ENCODE assay signal across 21 cellular contexts in the genomic region with DNA sequence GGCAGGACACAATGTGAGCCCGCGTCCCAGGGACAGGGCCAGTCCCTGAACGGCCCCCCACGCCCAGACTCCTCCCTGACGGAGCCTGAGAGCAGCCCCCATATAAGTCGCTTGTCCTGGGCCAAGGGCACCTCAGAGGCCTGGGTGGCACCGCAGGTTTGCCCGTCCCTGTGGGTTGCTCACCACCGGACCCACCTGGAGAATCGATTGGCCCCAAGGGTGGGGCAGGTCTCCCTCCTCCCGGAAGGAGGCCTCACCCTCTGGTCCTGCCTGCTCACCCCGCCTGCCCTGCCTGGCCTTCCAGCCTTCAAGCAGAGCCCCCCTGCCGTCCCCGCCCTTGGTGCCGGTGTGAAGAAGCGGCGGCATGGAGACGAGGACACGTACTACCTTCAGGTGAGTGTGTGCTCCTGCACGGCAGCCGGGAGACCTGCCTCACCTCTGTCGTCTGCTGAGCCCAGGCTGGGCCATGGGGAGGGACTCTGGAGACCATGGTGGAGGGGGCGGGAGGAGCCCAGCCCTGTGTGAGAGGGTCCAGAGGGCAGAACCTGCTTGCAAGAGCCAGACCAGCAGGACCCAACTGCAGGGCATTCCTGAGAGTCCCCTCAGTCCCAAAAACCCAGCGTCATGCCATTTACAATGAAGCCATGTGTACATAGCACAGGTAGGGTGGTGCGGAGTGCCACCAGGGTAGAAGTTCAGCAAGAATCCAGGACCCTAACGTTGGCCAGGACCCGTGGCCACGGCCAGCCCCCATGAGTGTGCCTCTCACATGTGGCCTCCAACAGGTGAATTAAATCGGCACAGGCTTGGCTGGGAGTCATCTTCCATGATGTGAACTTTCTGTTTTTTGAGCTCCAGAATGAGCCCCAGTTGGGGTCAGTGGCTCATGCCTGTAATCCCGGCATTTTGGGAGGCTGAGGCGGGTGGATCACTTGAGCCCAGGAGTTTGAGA. TPM values are rescaled to one million over a fixed set of nuclear protein-coding genes. Genes with fewer than 3 reads are reported as not detected.
DNase-seq lines count a peak whose midpoint lies in the region; ATAC-seq, FAIRE-seq and TF ChIP-seq lines count a peak whose summit lies in the region.
"Had no signal": no experiment of that assay in that cellular context is flagged by ENCODE, and none has a peak within 500 bp of the region (broad histone marks: within the 10 kb centered on the region; RNA-seq: fewer than 3 reads in every experiment).

No MANE protein-coding gene starts in this region.

- H2AFZ ChIP-seq in H1 (ENCODE audit: low read length) (no peak overlapping the region), mesenchymal stem cell (ENCODE audit: low read depth, low read length) (no peak overlapping the region), hepatocyte (no peak overlapping the region)

- H3K4ac ChIP-seq in H1 (replicated peaks; ENCODE audit: insufficient read length, low read depth, low read length): no peak overlapping the region
- no peak overlapping the region for H3K4ac ChIP-seq in mesenchymal stem cell (ENCODE audit: low read depth in 1 of 2, low read length in 2 of 2)

- H3K79me2 ChIP-seq in H1 (ENCODE audit: control insufficient read depth in 1 of 2, insufficient read depth in 2 of 2, low read length in 2 of 2): no peaks in the 10 kb centered on the region
- no peaks in the 10 kb centered on the region for H3K79me2 ChIP-seq in hepatocyte

- H4K20me1 ChIP-seq in H1 (replicated peaks in 1 of 2; ENCODE audit: control insufficient read depth in 1 of 2, insufficient read depth in 2 of 2, low read length in 2 of 2) (peaks cover 0 to 7% of the 10 kb centered on the region in 2 experiments), hepatocyte (ENCODE audit: insufficient read depth, poor library complexity, severe bottlenecking) (no peaks in the 10 kb centered on the region)

- H3K18ac ChIP-seq in H1 (ENCODE audit: extremely low read depth, low read length) (no peak overlapping the region), mesenchymal stem cell (ENCODE audit: low read depth in 1 of 2, low read length in 2 of 2) (no peak overlapping the region)

- H3K4me2 ChIP-seq in H1 (ENCODE audit: insufficient read depth in 1 of 2, low read depth in 2 of 2, low read length in 2 of 2): no peak overlapping the region
- no peak overlapping the region for H3K4me2 ChIP-seq in mesenchymal stem cell (ENCODE audit: low read length, poor library complexity, severe bottlenecking)
- H3K4me2 ChIP-seq in hepatocyte: no peak overlapping the region

- H2AK5ac ChIP-seq in H1 (ENCODE audit: low read depth, low read length) (no peak overlapping the region), mesenchymal stem cell (ENCODE audit: low read length, severe bottlenecking) (no peak overlapping the region)

- H3K4me3 ChIP-seq in H1 (ENCODE audit: extremely low read depth in 1 of 4, insufficient read depth in 2 of 4, low read depth in 3 of 4, low read length in 4 of 4) (no peak overlapping the region), mesenchymal stem cell (ENCODE audit: insufficient read depth in 1 of 2, low read depth in 1 of 2, low read length in 2 of 2) (no peak overlapping the region), hepatocyte (no peak overlapping the region)

- WGBS in H1 (ENCODE audit: extremely low coverage in 1 of 2, insufficient coverage in 1 of 2, insufficient read length in 1 of 2, insufficient replicate concordance in 2 of 2, low coverage in 1 of 2, low lambda C conversion rate in 2 of 2, missing lambda C conversion rate in 1 of 2), 2 experiments: 89% methylated on average over 11 of the region's 31 CpGs; no CpG with 5 or more reads in 1 of the 2 experiments
- 91% methylated on average over 31 of the region's 31 CpGs for WGBS in mesenchymal stem cell
- WGBS in hepatocyte (ENCODE audit: low lambda C conversion rate, missing lambda C conversion rate): 88% methylated on average over 28 of the region's 31 CpGs

- peak overlapping the region; percentile 76 for H3K27ac ChIP-seq in RWPE1
- H3K27ac ChIP-seq in H1 (ENCODE audit: low read depth, low read length): no peak overlapping the region
- no peak overlapping the region for H3K27ac ChIP-seq in mesenchymal stem cell (ENCODE audit: low read length, poor library complexity, severe bottlenecking)
- H3K27ac ChIP-seq in hepatocyte: no peak overlapping the region

- H3K23ac ChIP-seq in H1 (ENCODE audit: insufficient read length) (no peak overlapping the region), mesenchymal stem cell (ENCODE audit: low read length in 2 of 2) (no peak overlapping the region)

- no peak for ATAC-seq in stimulated activated naive CD8-positive, alpha-beta T cell treated with anti-CD3 and anti-CD28 coated beads, Interleukin-15, Interleukin-2, amounts not matched to agents 100 U/mL and 50 U/mL, for 24 hours

- H3K27me3 ChIP-seq in H1 (replicated peaks in 1 of 4; ENCODE audit: control insufficient read depth in 3 of 4, extremely low read depth in 1 of 4, insufficient read depth in 3 of 4, low read length in 3 of 4): no peaks in the 10 kb centered on the region; a peak in 3 of 7 replicates
- peaks cover 31 to 59% of the 10 kb centered on the region in 2 experiments for H3K27me3 ChIP-seq in mesenchymal stem cell (ENCODE audit: control insufficient read depth in 1 of 2, insufficient read depth in 1 of 2, low read length in 2 of 2)
- H3K27me3 ChIP-seq in hepatocyte: no peaks in the 10 kb centered on the region

- peaks cover 0 to 13% (median 9%) of the 10 kb centered on the region in 4 experiments; a peak in 5 of 7 replicates for H3K4me1 ChIP-seq in H1 (replicated peaks in 1 of 4; ENCODE audit: control insufficient read depth in 3 of 4, insufficient read depth in 4 of 4, low read length in 3 of 4)
- peaks cover 2% of the 10 kb centered on the region for H3K4me1 ChIP-seq in mesenchymal stem cell (ENCODE audit: control insufficient read depth, insufficient read depth, low read depth, low read length)
- no peaks in the 10 kb centered on the region for H3K4me1 ChIP-seq in hepatocyte (ENCODE audit: insufficient read depth)

- no peak for TF ChIP-seq POLR2A in H1 (IDR thresholded peaks at IDR 0.05; ENCODE audit: control extremely low read depth in 1 of 2, low read depth in 2 of 2, low read length in 2 of 2)

- H3K79me1 ChIP-seq in H1 (ENCODE audit: low read depth, low read length): no peaks in the 10 kb centered on the region
- H3K79me1 ChIP-seq in mesenchymal stem cell (replicated peaks; ENCODE audit: low read length, poor library complexity, severe bottlenecking): no peaks in the 10 kb centered on the region

- no peaks in the 10 kb centered on the region for H3K9me3 ChIP-seq in H1 (ENCODE audit: insufficient read depth in 2 of 2, low read depth in 1 of 2, low read length in 1 of 2)
- no peaks in the 10 kb centered on the region for H3K9me3 ChIP-seq in mesenchymal stem cell (ENCODE audit: control insufficient read depth, low read length)
- H3K9me3 ChIP-seq in hepatocyte (ENCODE audit: low read depth): no peaks in the 10 kb centered on the region

- TF ChIP-seq CTCF in RWPE1 (conservative IDR thresholded peaks at IDR 0.05; ENCODE audit: low read depth): no peak
- TF ChIP-seq CTCF in H1 (IDR thresholded peaks at IDR 0.05; ENCODE audit: control extremely low read depth in 1 of 3, insufficient read depth in 1 of 3, low read depth in 1 of 3, low read length in 3 of 3): no peak
- no peak for TF ChIP-seq CTCF in hepatocyte (IDR thresholded peaks at IDR 0.05; ENCODE audit: poor library complexity)

- DNase-seq in RWPE1 (ENCODE audit: low spot score) (no peak), H1 (ENCODE audit: low read depth in 1 of 2, low spot score in 2 of 2) (no peak), mesenchymal stem cell (no peak), AG08396 (ENCODE audit: low spot score) (no peak), A172 (ENCODE audit: low spot score) (no peak), hepatocyte (ENCODE audit: low spot score) (no peak)
- DNase-seq in stimulated activated naive CD8-positive, alpha-beta T cell treated with anti-CD3 and anti-CD28 coated beads, Interleukin-15, Interleukin-2, amounts not matched to agents 100 U/mL and 50 U/mL, for 24 hours: no peak
- DNase-seq: Calu3; CD4-positive, alpha-beta memory T cell; COR-L47; DMS53; DMS79 treated with DMSO at 0.1 percent for 48 hours; GF-D8; GOT3; HCEC 1CT had no signal

- H4K5ac ChIP-seq in H1 (ENCODE audit: insufficient read length, low read depth, low read length): no peak overlapping the region

- H4K91ac ChIP-seq in H1 (replicated peaks; ENCODE audit: insufficient read length, low read length) (no peak overlapping the region), mesenchymal stem cell (ENCODE audit: low read length) (no peak overlapping the region)

- H2BK20ac ChIP-seq in H1 (ENCODE audit: low read length): no peak overlapping the region

- H2BK15ac ChIP-seq in H1 (ENCODE audit: low read length): no peak overlapping the region
- H2BK15ac ChIP-seq in mesenchymal stem cell (ENCODE audit: low read depth, poor library complexity, severe bottlenecking): no peak overlapping the region

- H4K8ac ChIP-seq in H1 (ENCODE audit: extremely low read depth, insufficient read depth, low read length) (peak overlapping the region; percentile 71; the same call in 1 of the 2 replicates), mesenchymal stem cell (ENCODE audit: low read length) (peak overlapping the region; percentile 9)

- no peak for TF ChIP-seq EP300 in H1 (IDR thresholded peaks at IDR 0.05; ENCODE audit: borderline replicate concordance in 1 of 2, low read depth in 2 of 2, low read length in 2 of 2)

- TF ChIP-seq RAD21 in H1 (IDR thresholded peaks at IDR 0.05 in 1 of 2, conservative IDR thresholded peaks at IDR 0.05 in 1 of 2; ENCODE audit: low read depth in 2 of 2, low read length in 2 of 2): no peak

- H3K9me2 ChIP-seq in hepatocyte (replicated peaks; ENCODE audit: insufficient read depth): no peaks in the 10 kb centered on the region

- H3K9ac ChIP-seq in H1 (replicated peaks in 1 of 4; ENCODE audit: extremely low read depth in 1 of 4, low read depth in 3 of 4, low read length in 3 of 4) (no peak overlapping the region), mesenchymal stem cell (ENCODE audit: low read length) (no peak overlapping the region)

- no peak for FAIRE-seq in H1 (lab: Jason Lieb, UNC)
- FAIRE-seq: A204.1, GM12891 had no signal

- H3K36me3 ChIP-seq in H1 (ENCODE audit: control insufficient read depth in 2 of 4, insufficient read depth in 4 of 4, low read length in 3 of 4) (no peaks in the 10 kb centered on the region), mesenchymal stem cell (ENCODE audit: control insufficient read depth in 1 of 2, insufficient read depth in 2 of 2, low read depth in 1 of 2, low read length in 2 of 2) (no peaks in the 10 kb centered on the region), hepatocyte (replicated peaks; ENCODE audit: insufficient read depth, low read depth) (no peaks in the 10 kb centered on the region)

- no peak overlapping the region for H3K14ac ChIP-seq in H1 (ENCODE audit: insufficient read length)
- no peak overlapping the region for H3K14ac ChIP-seq in mesenchymal stem cell (ENCODE audit: low read length in 2 of 2)

- H2BK12ac ChIP-seq in H1 (ENCODE audit: low read depth, low read length) (no peak overlapping the region), mesenchymal stem cell (ENCODE audit: low read length in 2 of 2) (no peak overlapping the region)

- H2BK5ac ChIP-seq in H1 (ENCODE audit: low read depth, low read length): no peak overlapping the region
- no peak overlapping the region for H2BK5ac ChIP-seq in mesenchymal stem cell (ENCODE audit: low read depth, low read length, poor library complexity, severe bottlenecking)

- POLR2A ChIA-PET in RWPE1 (lab: Yijun Ruan, JAX; ENCODE audit: low non-redundant PET): no interaction called here
- POLR2A ChIA-PET in H1 (lab: Charles Lee; ENCODE audit: partially characterized antibody): interaction anchor here (0.7 to 1.4 kb wide), 6 partner anchors 12 to 173 kb away, joined by 3 to 6 read pairs (median 3); no protein-coding TSS in a partner anchor

- peaks cover 15% of the 10 kb centered on the region; the same call in 1 of the 2 replicates for H3K23me2 ChIP-seq in H1 (ENCODE audit: low read depth, low read length)

- CTCF ChIA-PET in RWPE1 (lab: Yijun Ruan, JAX): interaction anchor here (0.6 to 1.2 kb wide), 5 partner anchors 29 to 163 kb away, joined by 3 to 8 read pairs (median 4); partner anchors contain the start of gene TPRG1L
- CTCF ChIA-PET in H1 (lab: Charles Lee; ENCODE audit: partially characterized antibody): interaction anchor here (0.7 to 2.4 kb wide), 37 partner anchors 9 to 285 kb away, joined by 3 to 18 read pairs (median 4); no protein-coding TSS in a partner anchor

- no peak overlapping the region for H3K56ac ChIP-seq in H1 (replicated peaks; ENCODE audit: insufficient read length, low read depth, low read length)

- H2BK120ac ChIP-seq in H1 (replicated peaks; ENCODE audit: low read depth, low read length): no peak overlapping the region
- no peak overlapping the region for H2BK120ac ChIP-seq in mesenchymal stem cell (ENCODE audit: low read depth, low read length)

RNA-seq across cellular contexts. Expression of gene CCDC27, which starts 24.1 kb away (rescaled TPM):
- not detected in 2 replicates for total RNA-seq in H1 (2021; fragmentation: NEBNext Ultra II Directional; extraction: Animal tissue kit (Norgen Biotek cat#: 25700))
- 0.15 and 0.17 TPM in 2 replicates for polyA plus RNA-seq in H1 (2011; rRNA removed)
- polyA plus RNA-seq in H1 (2011; cell fraction: cytosol; rRNA removed): 0.12 TPM
- polyA plus RNA-seq in H1 (2011; cell fraction: nucleus; rRNA removed): 0.26 TPM
- polyA plus RNA-seq in H1 (2012, experiment 1 of 2): 0.08 to 0.36 TPM (median 0.20 TPM) in 4 replicates
- not detected for polyA plus RNA-seq in H1 (2012, experiment 2 of 2)
- 0.04 TPM for polyA plus RNA-seq in H1 (2013, experiment 1 of 2)
- 0.06 TPM for polyA plus RNA-seq in H1 (2013, experiment 2 of 2)
- 0.12 and 0.25 TPM in 2 replicates for polyA minus RNA-seq in H1 (2011; rRNA and poly(A)+ RNA removed)
- not detected for polyA minus RNA-seq in H1 (2011; cell fraction: cytosol; rRNA and poly(A)+ RNA removed)
- 0.20 TPM for polyA minus RNA-seq in H1 (2011; cell fraction: nucleus; rRNA and poly(A)+ RNA removed)
- not detected for polyA plus RNA-seq in mesenchymal stem cell (2013, experiment 1 of 2)
- polyA plus RNA-seq in mesenchymal stem cell (2013, experiment 2 of 2): not detected
- total RNA-seq in A172 (2014; rRNA removed; shearing (Covaris generic)): not detected in 2 replicates
- 0.17 and 0.72 TPM in 2 replicates for total RNA-seq in hepatocyte
- 0.59 and 0.73 TPM in 2 replicates for polyA plus RNA-seq in hepatocyte
- total RNA-seq: Calu3; CD4-positive, alpha-beta memory T cell; Daoy; G401 had no signal
- polyA plus RNA-seq: AG04450; BJ; CD4-positive, alpha-beta memory T cell had no signal

RNA-seq across cellular contexts. Expression of gene SMIM1, which starts 44.4 kb away (rescaled TPM):
- total RNA-seq in H1 (2021; fragmentation: NEBNext Ultra II Directional; extraction: Animal tissue kit (Norgen Biotek cat#: 25700)): 6.1 and 7.7 TPM in 2 replicates
- polyA plus RNA-seq in H1 (2011; rRNA removed) (9.7 and 12.1 TPM in 2 replicates), hepatocyte (116 and 118 TPM in 2 replicates)
- polyA plus RNA-seq in H1 (2011; cell fraction: cytosol; rRNA removed): 6.3 TPM
- 4.4 TPM for polyA plus RNA-seq in H1 (2011; cell fraction: nucleus; rRNA removed)
- 2.5 to 6.1 TPM (median 4.8 TPM) in 3 of 4 replicates, not detected in the other for polyA plus RNA-seq in H1 (2012, experiment 1 of 2)
- polyA plus RNA-seq in H1 (2012, experiment 2 of 2): 8.5 TPM
- 4.4 TPM for polyA plus RNA-seq in H1 (2013, experiment 1 of 2)
- 4.2 TPM for polyA plus RNA-seq in H1 (2013, experiment 2 of 2)
- polyA minus RNA-seq in H1 (2011; rRNA and poly(A)+ RNA removed): 0.60 TPM in 1 of 2 replicates, not detected in the other
- 18.3 TPM for polyA minus RNA-seq in H1 (2011; cell fraction: cytosol; rRNA and poly(A)+ RNA removed)
- 9.5 TPM for polyA minus RNA-seq in H1 (2011; cell fraction: nucleus; rRNA and poly(A)+ RNA removed)
- 13.1 TPM for polyA plus RNA-seq in mesenchymal stem cell (2013, experiment 1 of 2)
- 13.9 TPM for polyA plus RNA-seq in mesenchymal stem cell (2013, experiment 2 of 2)
- not detected in 2 replicates for total RNA-seq in A172 (2014; rRNA removed; shearing (Covaris generic))
- total RNA-seq in hepatocyte: 21.0 and 33.6 TPM in 2 replicates
- total RNA-seq: Daoy had no signal
